ENCODE assay signal across 1 cellular context in the genomic region with DNA sequence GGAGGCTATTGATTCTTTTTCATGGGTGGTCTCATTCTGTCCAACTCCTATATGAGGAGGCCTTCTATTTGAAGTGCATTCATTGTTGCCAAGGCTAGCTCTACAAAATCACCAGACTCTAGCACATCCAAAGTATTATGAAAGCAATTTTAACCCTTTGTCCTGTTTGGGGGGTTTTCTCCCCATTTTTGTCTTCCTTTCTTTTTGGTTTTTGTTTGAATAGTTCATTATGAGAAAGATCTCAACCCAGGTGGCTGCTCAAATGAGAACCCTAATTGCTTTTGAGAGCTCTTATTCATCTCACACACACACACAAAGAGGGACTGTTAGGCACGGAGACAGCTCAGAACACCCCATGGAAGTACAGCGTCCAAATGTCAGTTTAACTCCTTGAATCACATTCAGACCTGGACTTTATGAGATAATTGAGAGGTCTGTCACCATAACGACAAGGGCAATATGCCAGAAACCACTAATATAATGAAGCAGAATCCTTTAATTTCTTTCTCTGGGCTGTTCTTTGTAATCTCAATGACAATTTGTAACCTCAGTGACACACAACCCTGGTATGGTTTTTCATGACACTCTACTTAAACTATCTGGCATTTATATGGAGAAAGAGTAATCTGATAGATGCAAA.
TF ChIP-seq lines count a peak whose summit lies in the region.

No MANE protein-coding gene starts in this region.

TF ChIP-seq in GM23338, 12 proteins besides CTCF, POLR2A, EP300 and RAD21 (continued from another document):
- TF ChIP-seq, protein P1, sequence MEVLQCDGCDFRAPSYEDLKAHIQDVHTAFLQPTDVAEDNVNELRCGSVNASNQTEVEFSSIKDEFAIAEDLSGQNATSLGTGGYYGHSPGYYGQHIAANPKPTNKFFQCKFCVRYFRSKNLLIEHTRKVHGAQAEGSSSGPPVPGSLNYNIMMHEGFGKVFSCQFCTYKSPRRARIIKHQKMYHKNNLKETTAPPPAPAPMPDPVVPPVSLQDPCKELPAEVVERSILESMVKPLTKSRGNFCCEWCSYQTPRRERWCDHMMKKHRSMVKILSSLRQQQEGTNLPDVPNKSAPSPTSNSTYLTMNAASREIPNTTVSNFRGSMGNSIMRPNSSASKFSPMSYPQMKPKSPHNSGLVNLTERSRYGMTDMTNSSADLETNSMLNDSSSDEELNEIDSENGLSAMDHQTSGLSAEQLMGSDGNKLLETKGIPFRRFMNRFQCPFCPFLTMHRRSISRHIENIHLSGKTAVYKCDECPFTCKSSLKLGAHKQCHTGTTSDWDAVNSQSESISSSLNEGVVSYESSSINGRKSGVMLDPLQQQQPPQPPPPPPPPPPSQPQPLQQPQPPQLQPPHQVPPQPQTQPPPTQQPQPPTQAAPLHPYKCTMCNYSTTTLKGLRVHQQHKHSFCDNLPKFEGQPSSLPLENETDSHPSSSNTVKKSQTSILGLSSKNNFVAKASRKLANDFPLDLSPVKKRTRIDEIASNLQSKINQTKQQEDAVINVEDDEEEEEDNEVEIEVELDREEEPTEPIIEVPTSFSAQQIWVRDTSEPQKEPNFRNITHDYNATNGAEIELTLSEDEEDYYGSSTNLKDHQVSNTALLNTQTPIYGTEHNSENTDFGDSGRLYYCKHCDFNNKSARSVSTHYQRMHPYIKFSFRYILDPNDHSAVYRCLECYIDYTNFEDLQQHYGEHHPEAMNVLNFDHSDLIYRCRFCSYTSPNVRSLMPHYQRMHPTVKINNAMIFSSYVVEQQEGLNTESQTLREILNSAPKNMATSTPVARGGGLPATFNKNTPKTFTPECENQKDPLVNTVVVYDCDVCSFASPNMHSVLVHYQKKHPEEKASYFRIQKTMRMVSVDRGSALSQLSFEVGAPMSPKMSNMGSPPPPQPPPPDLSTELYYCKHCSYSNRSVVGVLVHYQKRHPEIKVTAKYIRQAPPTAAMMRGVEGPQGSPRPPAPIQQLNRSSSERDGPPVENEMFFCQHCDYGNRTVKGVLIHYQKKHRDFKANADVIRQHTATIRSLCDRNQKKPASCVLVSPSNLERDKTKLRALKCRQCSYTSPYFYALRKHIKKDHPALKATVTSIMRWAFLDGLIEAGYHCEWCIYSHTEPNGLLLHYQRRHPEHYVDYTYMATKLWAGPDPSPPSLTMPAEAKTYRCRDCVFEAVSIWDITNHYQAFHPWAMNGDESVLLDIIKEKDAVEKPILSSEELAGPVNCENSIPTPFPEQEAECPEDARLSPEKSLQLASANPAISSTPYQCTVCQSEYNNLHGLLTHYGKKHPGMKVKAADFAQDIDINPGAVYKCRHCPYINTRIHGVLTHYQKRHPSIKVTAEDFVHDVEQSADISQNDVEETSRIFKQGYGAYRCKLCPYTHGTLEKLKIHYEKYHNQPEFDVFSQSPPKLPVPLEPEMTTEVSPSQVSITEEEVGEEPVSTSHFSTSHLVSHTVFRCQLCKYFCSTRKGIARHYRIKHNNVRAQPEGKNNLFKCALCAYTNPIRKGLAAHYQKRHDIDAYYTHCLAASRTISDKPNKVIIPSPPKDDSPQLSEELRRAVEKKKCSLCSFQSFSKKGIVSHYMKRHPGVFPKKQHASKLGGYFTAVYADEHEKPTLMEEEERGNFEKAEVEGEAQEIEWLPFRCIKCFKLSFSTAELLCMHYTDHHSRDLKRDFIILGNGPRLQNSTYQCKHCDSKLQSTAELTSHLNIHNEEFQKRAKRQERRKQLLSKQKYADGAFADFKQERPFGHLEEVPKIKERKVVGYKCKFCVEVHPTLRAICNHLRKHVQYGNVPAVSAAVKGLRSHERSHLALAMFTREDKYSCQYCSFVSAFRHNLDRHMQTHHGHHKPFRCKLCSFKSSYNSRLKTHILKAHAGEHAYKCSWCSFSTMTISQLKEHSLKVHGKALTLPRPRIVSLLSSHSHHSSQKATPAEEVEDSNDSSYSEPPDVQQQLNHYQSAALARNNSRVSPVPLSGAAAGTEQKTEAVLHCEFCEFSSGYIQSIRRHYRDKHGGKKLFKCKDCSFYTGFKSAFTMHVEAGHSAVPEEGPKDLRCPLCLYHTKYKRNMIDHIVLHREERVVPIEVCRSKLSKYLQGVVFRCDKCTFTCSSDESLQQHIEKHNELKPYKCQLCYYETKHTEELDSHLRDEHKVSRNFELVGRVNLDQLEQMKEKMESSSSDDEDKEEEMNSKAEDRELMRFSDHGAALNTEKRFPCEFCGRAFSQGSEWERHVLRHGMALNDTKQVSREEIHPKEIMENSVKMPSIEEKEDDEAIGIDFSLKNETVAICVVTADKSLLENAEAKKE (CRISPR knock-in tag; IDR thresholded peaks at IDR 0.05), result no peak
- no peak for TF ChIP-seq NANOG (IDR thresholded peaks at IDR 0.05; ENCODE audit: borderline replicate concordance)
- TF ChIP-seq, protein P2, sequence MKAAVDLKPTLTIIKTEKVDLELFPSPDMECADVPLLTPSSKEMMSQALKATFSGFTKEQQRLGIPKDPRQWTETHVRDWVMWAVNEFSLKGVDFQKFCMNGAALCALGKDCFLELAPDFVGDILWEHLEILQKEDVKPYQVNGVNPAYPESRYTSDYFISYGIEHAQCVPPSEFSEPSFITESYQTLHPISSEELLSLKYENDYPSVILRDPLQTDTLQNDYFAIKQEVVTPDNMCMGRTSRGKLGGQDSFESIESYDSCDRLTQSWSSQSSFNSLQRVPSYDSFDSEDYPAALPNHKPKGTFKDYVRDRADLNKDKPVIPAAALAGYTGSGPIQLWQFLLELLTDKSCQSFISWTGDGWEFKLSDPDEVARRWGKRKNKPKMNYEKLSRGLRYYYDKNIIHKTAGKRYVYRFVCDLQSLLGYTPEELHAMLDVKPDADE (IDR thresholded peaks at IDR 0.05), result no peak
TF ChIP-seq in GM23338: peak in this region for 0.
